16 cellular contexts compared by ENCODE assay signal in the genomic region with DNA sequence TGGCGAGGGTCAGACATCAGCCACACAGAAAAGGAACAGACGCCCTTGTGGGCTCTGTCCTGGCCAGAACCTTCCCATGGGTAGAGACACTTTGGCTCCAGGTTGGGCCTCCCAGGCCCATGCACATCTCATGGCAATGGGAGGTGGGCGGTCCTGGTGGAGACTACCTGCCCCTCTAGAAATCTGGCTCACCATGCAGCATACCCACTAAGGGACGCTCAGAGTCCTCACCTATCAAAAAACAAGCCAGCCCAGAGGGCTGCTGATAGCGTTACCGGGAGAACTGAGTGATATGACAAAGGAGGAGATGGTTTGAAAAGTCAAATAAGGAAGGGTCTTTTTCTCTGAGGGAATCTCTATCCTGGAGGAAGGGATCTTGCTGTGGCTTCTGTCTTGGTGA.
"Had no signal": no experiment of that assay in that cellular context is flagged by ENCODE, and none has a peak within 500 bp of the region (broad histone marks: within the 10 kb centered on the region; RNA-seq: fewer than 3 reads in every experiment).

No MANE protein-coding gene starts in this region.

- H3K9me3 Mint-ChIP-seq: nephron had no signal

- H3K27ac Mint-ChIP-seq: nephron, progenitor cell of endocrine pancreas had no signal

- H3K4me2 ChIP-seq: smooth muscle cell had no signal

- H3K9me3 ChIP-seq: gastroesophageal sphincter, left ventricle myocardium inferior, thyroid gland, vagina had no signal

- H3K4me3 ChIP-seq: gastroesophageal sphincter, left ventricle myocardium inferior, smooth muscle cell, thyroid gland, vagina had no signal

- ATAC-seq: activated CD4-positive, CD25-positive, alpha-beta regulatory T cell treated with anti-CD3 and anti-CD28 coated beads, Interleukin-2, amount 50 U/mL, for 24 hours; gastroesophageal sphincter had no signal

- H3K4me1 ChIP-seq: gastroesophageal sphincter, thyroid gland, vagina had no signal

- H3K36me3 ChIP-seq: gastroesophageal sphincter, left ventricle myocardium inferior, thyroid gland, vagina had no signal

- H3K27ac ChIP-seq: gastroesophageal sphincter, left ventricle myocardium inferior, thyroid gland, vagina had no signal

- H3K4me1 Mint-ChIP-seq: nephron had no signal

- H3K4me3 Mint-ChIP-seq: nephron had no signal

- DNase-seq: activated T-cell treated with anti-CD3 and anti-CD28 coated beads, Interleukin-2, amount 50 U/mL, for 48 hours; central memory CD4-positive, alpha-beta T cell; cortex of kidney; effector CD8-positive, alpha-beta T cell; kidney; left ventricle myocardium inferior; mesendoderm; occipital lobe; right cardiac atrium; thyroid gland had no signal
